In the genomic region with DNA sequence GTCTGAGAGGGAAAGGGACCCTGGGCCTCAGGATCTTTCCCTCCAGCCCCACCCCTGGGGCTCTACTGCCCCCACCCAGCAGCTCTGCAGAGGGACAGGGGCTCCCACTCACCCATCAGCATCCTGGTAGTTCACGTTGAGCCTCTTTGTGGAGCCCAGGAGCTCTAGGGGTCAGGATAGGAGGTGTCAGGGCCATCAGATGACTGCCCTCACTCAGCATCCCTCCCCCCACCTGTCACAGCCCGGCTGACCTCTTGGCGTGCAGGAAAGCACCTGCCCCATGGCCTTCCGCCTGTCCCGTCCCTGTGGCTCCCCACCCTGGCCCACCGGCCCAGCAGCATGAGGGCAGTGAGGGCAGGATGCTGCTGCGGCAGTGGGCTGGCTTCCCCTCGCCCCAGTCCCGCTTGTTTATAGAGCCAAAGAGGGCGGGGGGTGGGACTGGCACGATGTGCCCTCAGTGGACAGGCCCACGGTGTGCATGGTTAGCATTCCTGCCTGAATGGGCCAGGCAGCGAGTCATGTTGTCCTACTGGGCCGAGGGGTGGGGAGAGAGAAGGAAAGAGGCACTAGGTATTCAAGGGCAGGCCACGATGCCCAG, we compare ENCODE assay signal across 18 cellular contexts. TPM values are rescaled to one million over a fixed set of nuclear protein-coding genes. Genes with fewer than 3 reads are reported as not detected.
DNase-seq lines count a peak whose midpoint lies in the region; ATAC-seq and TF ChIP-seq lines count a peak whose summit lies in the region.
"Had no signal": no experiment of that assay in that cellular context is flagged by ENCODE, and none has a peak within 500 bp of the region (broad histone marks: within the 10 kb centered on the region; RNA-seq: fewer than 3 reads in every experiment).

No MANE protein-coding gene starts in this region.

- no peak overlapping the region for H4K91ac ChIP-seq in neuronal stem cell (ENCODE audit: low read depth, low read length, poor library complexity)

- H3K4me1 Mint-ChIP-seq in T-helper 2 cell treated with Interferon-gamma antibody and Interleukin-4, amounts not matched to agents 5 μg/mL and 100 μg/mL, for 36 hours (ENCODE audit: low read depth), result no peaks in the 10 kb centered on the region
- H3K4me1 Mint-ChIP-seq: activated naive CD8-positive, alpha-beta T cell treated with anti-CD3 and anti-CD28 coated beads for 36 hours; H9; naive B cell had no signal

- H3K36me3 ChIP-seq in Panc1 (ENCODE audit: control insufficient read depth, insufficient read depth, low read length), result no peaks in the 10 kb centered on the region
- H3K36me3 ChIP-seq in esophagus muscularis mucosa, result peaks cover 20 to 85% (median 63%) of the 10 kb centered on the region in 4 donors
- peaks cover 30 to 91% of the 10 kb centered on the region in 2 donors for H3K36me3 ChIP-seq in neuronal stem cell (replicated peaks in 1 of 2; ENCODE audit: control insufficient read depth in 2 of 2, insufficient read depth in 2 of 2, low read length in 2 of 2)
- peaks cover 0 to 50% (median 0%) of the 10 kb centered on the region in 3 donors for H3K36me3 ChIP-seq in tibial nerve

- POLR2A ChIA-PET in Panc1 (lab: Charles Lee), result interaction anchor here (0.6 kb wide), 1 partner anchor 10 kb away, joined by 3 read pairs; no protein-coding TSS in a partner anchor

- CTCF ChIA-PET in Panc1 (lab: Charles Lee), result interaction anchor here (0.5 to 0.7 kb wide), 2 partner anchors 30 to 112 kb away, joined by 4 to 9 read pairs; no protein-coding TSS in a partner anchor

- no peaks in the 10 kb centered on the region for H3K36me3 Mint-ChIP-seq in T-helper 2 cell treated with Interferon-gamma antibody and Interleukin-4, amounts not matched to agents 5 μg/mL and 100 μg/mL, for 36 hours (ENCODE audit: low read depth)
- H3K36me3 Mint-ChIP-seq: activated naive CD8-positive, alpha-beta T cell treated with anti-CD3 and anti-CD28 coated beads for 36 hours; naive B cell had no signal

- H2BK120ac ChIP-seq in neuronal stem cell (ENCODE audit: low read depth, low read length), result no peak overlapping the region

- H3K4me3 ChIP-seq in Panc1 (ENCODE audit: low read depth in 2 of 2, low read length in 2 of 2) (no peak overlapping the region), esophagus muscularis mucosa (peak overlapping the region in 3 of 4 donors; percentile 3 to 21 (median 14)), neuronal stem cell (ENCODE audit: low read length in 2 of 2) (no peak overlapping the region), tibial nerve (peak overlapping the region; percentile 10 to 45 (median 20))

- H3K27me3 Mint-ChIP-seq in T-helper 2 cell treated with Interferon-gamma antibody and Interleukin-4, amounts not matched to agents 5 μg/mL and 100 μg/mL, for 36 hours (ENCODE audit: low read depth), result peaks cover 3% of the 10 kb centered on the region
- H3K27me3 Mint-ChIP-seq: activated naive CD8-positive, alpha-beta T cell treated with anti-CD3 and anti-CD28 coated beads for 36 hours; naive B cell had no signal

- H3K4me1 ChIP-seq in Panc1 (ENCODE audit: control insufficient read depth, insufficient read depth, low read length) (peaks cover 29% of the 10 kb centered on the region), esophagus muscularis mucosa (peaks cover 46 to 78% (median 73%) of the 10 kb centered on the region in 4 donors), neuronal stem cell (ENCODE audit: control insufficient read depth in 2 of 2, insufficient read depth in 1 of 2, low read depth in 1 of 2, low read length in 2 of 2) (peaks cover 0 to 5% of the 10 kb centered on the region in 2 donors), tibial nerve (peaks cover 2 to 92% (median 55%) of the 10 kb centered on the region in 4 donors)

- H3K9me3 Mint-ChIP-seq in T-helper 2 cell treated with Interferon-gamma antibody and Interleukin-4, amounts not matched to agents 5 μg/mL and 100 μg/mL, for 36 hours, result no peaks in the 10 kb centered on the region
- H3K9me3 Mint-ChIP-seq: activated naive CD8-positive, alpha-beta T cell treated with anti-CD3 and anti-CD28 coated beads for 36 hours; H9; naive B cell had no signal

- peak overlapping the region; percentile 25 for H3K4me2 ChIP-seq in neuronal stem cell (ENCODE audit: insufficient read depth, low read length, poor library complexity, severe bottlenecking)

- peak overlapping the region; percentile 44 for H3K9ac ChIP-seq in neuronal stem cell (ENCODE audit: low read depth, low read length, poor library complexity)

- H3K4ac ChIP-seq in neuronal stem cell (ENCODE audit: low read length), result peak overlapping the region; percentile 66

- H3K27ac ChIP-seq in Panc1 (ENCODE audit: low read length), result no peak overlapping the region
- H3K27ac ChIP-seq in esophagus muscularis mucosa (replicated peaks in 1 of 4), result peak overlapping the region; percentile 93 to 96 (median 94)
- H3K27ac ChIP-seq in neuronal stem cell (replicated peaks; ENCODE audit: low read length), result no peak overlapping the region
- peak overlapping the region; percentile 76 to 97 (median 88) for H3K27ac ChIP-seq in tibial nerve

- DNase-seq in Panc1 (ENCODE audit: low read depth, low spot score) (no peak), esophagus muscularis mucosa (ENCODE audit: extremely low spot score) (no peak), neuronal stem cell (ENCODE audit: low spot score) (no peak), tibial nerve (ENCODE audit: low spot score in 2 of 2) (no peak), dedifferentiated amniotic fluid mesenchymal stem cell (ENCODE audit: extremely low spot score) (no peak)
- no peak for DNase-seq in T-helper 2 cell treated with Interferon-gamma antibody and Interleukin-4, amounts not matched to agents 5 μg/mL and 100 μg/mL, for 36 hours (ENCODE audit: low spot score)
- DNase-seq: activated CD4-positive, alpha-beta T cell treated with anti-CD3 and anti-CD28 coated beads for 48 hours; activated naive CD8-positive, alpha-beta T cell treated with anti-CD3 and anti-CD28 coated beads for 36 hours; DND-41; H9; naive B cell; NCI-H1105; NCI-H2171 treated with DMSO at 0.1 percent for 48 hours; stimulated activated CD4-positive, alpha-beta T cell treated with anti-CD3 and anti-CD28 coated beads, Interleukin-4, amount 100 ng/mL, for 4 hours; T-helper 9 cell had no signal

- peak overlapping the region; percentile 84 for H2BK12ac ChIP-seq in neuronal stem cell (ENCODE audit: low read length)

- no peaks in the 10 kb centered on the region for H3K27me3 ChIP-seq in Panc1 (ENCODE audit: control insufficient read depth, insufficient read depth, low read length)
- H3K27me3 ChIP-seq in esophagus muscularis mucosa, result no peaks in the 10 kb centered on the region
- no peaks in the 10 kb centered on the region for H3K27me3 ChIP-seq in neuronal stem cell (ENCODE audit: control insufficient read depth in 3 of 3, insufficient read depth in 3 of 3, low read depth in 1 of 3, low read length in 3 of 3)
- H3K27me3 ChIP-seq in tibial nerve, result no peaks in the 10 kb centered on the region

- H3K27ac Mint-ChIP-seq in T-helper 2 cell treated with Interferon-gamma antibody and Interleukin-4, amounts not matched to agents 5 μg/mL and 100 μg/mL, for 36 hours, result no peak overlapping the region
- H3K27ac Mint-ChIP-seq: activated naive CD8-positive, alpha-beta T cell treated with anti-CD3 and anti-CD28 coated beads for 36 hours; naive B cell had no signal

- peak overlapping the region; percentile 19 for H2BK5ac ChIP-seq in neuronal stem cell (ENCODE audit: low read length)

- peak overlapping the region; percentile 17 for H3K18ac ChIP-seq in neuronal stem cell (ENCODE audit: low read length)

- TF ChIP-seq POLR2A in esophagus muscularis mucosa (IDR thresholded peaks at IDR 0.05; ENCODE audit: low read depth) (no peak), tibial nerve (IDR thresholded peaks at IDR 0.05) (no peak)

- H2AFZ ChIP-seq in neuronal stem cell (ENCODE audit: low read length), result no peak overlapping the region

- H3K4me3 Mint-ChIP-seq in T-helper 2 cell treated with Interferon-gamma antibody and Interleukin-4, amounts not matched to agents 5 μg/mL and 100 μg/mL, for 36 hours, result no peak overlapping the region
- H3K4me3 Mint-ChIP-seq: activated naive CD8-positive, alpha-beta T cell treated with anti-CD3 and anti-CD28 coated beads for 36 hours; H9; naive B cell had no signal

- H2AK5ac ChIP-seq in neuronal stem cell (ENCODE audit: low read depth, low read length), result no peak overlapping the region

- intact Hi-C loops in Panc1 (cut with micrococcal nuclease; ENCODE audit: unreplicated experiment) (loop anchor here (5.0 kb wide), 1 partner anchor 81 kb away; no protein-coding TSS in a partner anchor), esophagus muscularis mucosa (cut with DNase I) (no loop called here)

- H3K9me3 ChIP-seq in Panc1 (ENCODE audit: control insufficient read depth, insufficient read depth, low read depth, low read length) (no peaks in the 10 kb centered on the region), esophagus muscularis mucosa (no peaks in the 10 kb centered on the region), neuronal stem cell (replicated peaks in 1 of 2; ENCODE audit: control insufficient read depth in 2 of 2, insufficient read depth in 1 of 2, low read depth in 1 of 2, low read length in 2 of 2) (no peaks in the 10 kb centered on the region), tibial nerve (no peaks in the 10 kb centered on the region)

- no peak for TF ChIP-seq EP300 in esophagus muscularis mucosa (IDR thresholded peaks at IDR 0.05)
- no peak for TF ChIP-seq EP300 in tibial nerve (IDR thresholded peaks at IDR 0.05)

- TF ChIP-seq CTCF in Panc1 (IDR thresholded peaks at IDR 0.05) (no peak), esophagus muscularis mucosa (IDR thresholded peaks at IDR 0.05) (no peak), tibial nerve (IDR thresholded peaks at IDR 0.05) (no peak)

- ATAC-seq in Panc1 (0 out of 2 replicates have a peak, but pooled peaks have one; percentile 1), HG02973 (IDR thresholded peaks at IDR 0.05; ENCODE audit: unreplicated experiment) (no peak), HG03457 (IDR thresholded peaks at IDR 0.05; ENCODE audit: unreplicated experiment) (no peak)
- ATAC-seq: left lobe of liver had no signal

- H3K23ac ChIP-seq in neuronal stem cell (ENCODE audit: low read depth, low read length, poor library complexity), result no peak overlapping the region

- no peak overlapping the region for H2BK15ac ChIP-seq in neuronal stem cell (ENCODE audit: low read length)

- H3K14ac ChIP-seq in neuronal stem cell (ENCODE audit: low read length), result no peak overlapping the region

- H4K8ac ChIP-seq in neuronal stem cell (ENCODE audit: low read depth, low read length), result no peak overlapping the region

- no TSS peak for BruUV-seq in Panc1 (replicated peaks; lab: Mats Ljungman, UMichigan)

- H3K79me1 ChIP-seq in neuronal stem cell (ENCODE audit: low read depth, low read length), result peaks cover 23% of the 10 kb centered on the region

- in situ Hi-C loops in Panc1 (cut with HindIII; ENCODE audit: low pct_unique_long_range_greater_than_20kb, low sequenced_read_pairs), result no loop called here

- WGBS in esophagus muscularis mucosa, result 57% methylated on average over 9 of the region's 15 CpGs
- WGBS in neuronal stem cell (ENCODE audit: extremely low coverage in 2 of 2, insufficient read length in 2 of 2, insufficient replicate concordance in 1 of 2), 2 donors, result no CpG with 5 or more reads among the region's 15 CpGs
- 29 to 36% methylated on average over 7 to 15 of the region's 15 CpGs for WGBS in tibial nerve, 2 donors

RNA-seq across cellular contexts. Expression of a gene that starts 7.1 kb away (rescaled TPM):
- total RNA-seq in Panc1 (2021; ENCODE audit: unreplicated experiment), result 40.0 TPM
- 20.3 TPM for polyA plus RNA-seq in Panc1 (2012; ENCODE audit: insufficient read length)
- total RNA-seq in esophagus muscularis mucosa, result 10 to 100 TPM; 16.2 to 43.5 (median 35.5) TPM
- polyA plus RNA-seq in neuronal stem cell (2013, experiment 1 of 2), result 7.5 TPM
- 7.9 TPM for polyA plus RNA-seq in neuronal stem cell (2013, experiment 2 of 2)
- total RNA-seq in tibial nerve, result 10 to 100 TPM; 36.0 to 59.0 (median 51.3) TPM

RNA-seq across cellular contexts. Expression of a gene that starts 8.1 kb away (rescaled TPM):
- total RNA-seq in Panc1 (2021; ENCODE audit: unreplicated experiment) (78.7 TPM), esophagus muscularis mucosa (10 to 100 TPM; 14.5 to 32.1 (median 24.1) TPM), tibial nerve (10 to 100 TPM; 43.3 to 84.6 (median 53.0) TPM)
- polyA plus RNA-seq in Panc1 (2012; ENCODE audit: insufficient read length), result 50.8 TPM
- 21.2 TPM for polyA plus RNA-seq in neuronal stem cell (2013, experiment 1 of 2)
- 24.0 TPM for polyA plus RNA-seq in neuronal stem cell (2013, experiment 2 of 2)

RNA-seq across cellular contexts. Expression of a gene that starts 17.3 kb away (rescaled TPM):
- total RNA-seq in Panc1 (2021; ENCODE audit: unreplicated experiment) (201 TPM), esophagus muscularis mucosa (10 to 100 TPM in 2 of 4 donors, 1 to 10 TPM in 2; 6.1 to 12.3 (median 9.1) TPM), tibial nerve (10 to 100 TPM in 1 of 4 donors, 1 to 10 TPM in 3; 8.4 to 18.4 (median 8.8) TPM)
- 233 TPM for polyA plus RNA-seq in Panc1 (2012; ENCODE audit: insufficient read length)
- polyA plus RNA-seq in neuronal stem cell (2013, experiment 1 of 2), result 25.2 TPM
- polyA plus RNA-seq in neuronal stem cell (2013, experiment 2 of 2), result 26.4 TPM

RNA-seq across cellular contexts. Expression of a gene that starts 51.8 kb away (rescaled TPM):
- total RNA-seq in Panc1 (2021; ENCODE audit: unreplicated experiment) (129 TPM), esophagus muscularis mucosa (10 to 100 TPM; 35.3 to 71.4 (median 46.3) TPM), tibial nerve (10 to 100 TPM; 84.3 to 95.1 (median 89.9) TPM)
- polyA plus RNA-seq in Panc1 (2012; ENCODE audit: insufficient read length), result 156 TPM
- 63.4 TPM for polyA plus RNA-seq in neuronal stem cell (2013, experiment 1 of 2)
- 59.4 TPM for polyA plus RNA-seq in neuronal stem cell (2013, experiment 2 of 2)

Comparison
In these comparisons a context has a peak if more than half of its experiments do, and no peak if none do; other contexts are left out.
1. H3K27ac ChIP-seq: peak in esophagus muscularis mucosa (4 of 4) and tibial nerve (4 of 4); none in Panc1 (single experiment) and neuronal stem cell (single experiment).
2. H3K4me3 ChIP-seq: peak in esophagus muscularis mucosa (3 of 4) and tibial nerve (4 of 4); none in Panc1 (0 of 2) and neuronal stem cell (0 of 2).
3. RNA of a gene that starts 17.3 kb away (total RNA-seq): 201 TPM in Panc1 (single experiment); 6.1 to 12.3 TPM in esophagus muscularis mucosa and 8.4 to 18.4 TPM in tibial nerve; every median in the first group is over 10 times any median in the second.